In genomic region chr11:126062679-126063509, GRCh38 we compare ENCODE assay signal across 8 cellular contexts. TPM values are rescaled to one million over a fixed set of nuclear protein-coding genes. Genes with fewer than 3 reads are reported as not detected.
A peak's percentile ranks its signal among the peaks of the same experiment; 100 is the strongest.
DNase-seq lines count a peak whose midpoint lies in the region; ATAC-seq and TF ChIP-seq lines count a peak whose summit lies in the region.

Gene CDON, minus strand, starts transcription at chr11:126062866. Its CDS starts 39,390 bp downstream, at chr11:126023476.

- H3K4me3 ChIP-seq in choroid plexus epithelial cell (ENCODE audit: low read depth, low read length): peak within 1 kb of the TSS; percentile 68

- peak; percentile 99 for ATAC-seq in GM19324 (IDR thresholded peaks at IDR 0.05; ENCODE audit: low FRiP score, unreplicated experiment)
- peak; percentile 96 for ATAC-seq in HG03457 (IDR thresholded peaks at IDR 0.05; ENCODE audit: unreplicated experiment)
- peak; percentile 97 for ATAC-seq in activated CD4-positive, alpha-beta T cell treated with anti-CD3 and anti-CD28 coated beads for 36 hours

- H3K36me3 Mint-ChIP-seq in activated CD4-positive, alpha-beta T cell treated with anti-CD3 and anti-CD28 coated beads for 36 hours (ENCODE audit: low read depth): no peaks in the 10 kb centered on the region

- H3K27ac Mint-ChIP-seq in activated CD4-positive, alpha-beta T cell treated with anti-CD3 and anti-CD28 coated beads for 36 hours: peak within 1 kb of the TSS; percentile 94

- no peak for TF ChIP-seq CTCF in choroid plexus epithelial cell (conservative IDR thresholded peaks at IDR 0.05; ENCODE audit: low read depth, low read length)

- peaks cover 5% of the 10 kb centered on the region for H3K4me1 Mint-ChIP-seq in activated CD4-positive, alpha-beta T cell treated with anti-CD3 and anti-CD28 coated beads for 36 hours

- DNase-seq in Ammon's horn (ENCODE audit: low spot score) (peak; percentile 93), NCI-H510A treated with DMSO at 0.1 percent for 48 hours (lab: John Stamatoyannopoulos, UW) (peak; percentile 98), choroid plexus epithelial cell (ENCODE audit: low read depth) (peak; percentile 93)
- DNase-seq in activated CD4-positive, alpha-beta T cell treated with anti-CD3 and anti-CD28 coated beads for 36 hours: peak; percentile 95
- peak; percentile 80 for DNase-seq in stimulated activated CD4-positive, alpha-beta T cell treated with anti-CD3 and anti-CD28 coated beads, Interleukin-1b, Interleukin-23, amount 100 ng/mL, for 1 hour (ENCODE audit: low read depth in 2 of 2)

- H3K4me3 Mint-ChIP-seq in activated CD4-positive, alpha-beta T cell treated with anti-CD3 and anti-CD28 coated beads for 36 hours: peak within 1 kb of the TSS; percentile 74

- CTCF ChIA-PET in activated CD4-positive, alpha-beta T cell treated with anti-CD3 and anti-CD28 coated beads for 36 hours (lab: Charles Lee): interaction anchor here (0.6 to 1.2 kb wide), 3 partner anchors 11 to 418 kb away, joined by 3 to 4 read pairs (median 3); no protein-coding TSS in a partner anchor

- peaks cover 12% of the 10 kb centered on the region for H3K27me3 Mint-ChIP-seq in activated CD4-positive, alpha-beta T cell treated with anti-CD3 and anti-CD28 coated beads for 36 hours

- POLR2A ChIA-PET in activated CD4-positive, alpha-beta T cell treated with anti-CD3 and anti-CD28 coated beads for 36 hours (lab: Charles Lee): interaction anchor here (0.6 kb wide), 1 partner anchor 21 kb away, joined by 5 read pairs; no protein-coding TSS in a partner anchor

- no peaks in the 10 kb centered on the region for H3K9me3 Mint-ChIP-seq in activated CD4-positive, alpha-beta T cell treated with anti-CD3 and anti-CD28 coated beads for 36 hours (ENCODE audit: low read depth)

- H3K27me3 ChIP-seq in layer of hippocampus (ENCODE audit: control insufficient read depth, insufficient read depth, low read length): no peaks in the 10 kb centered on the region

- peak within 1 kb of the TSS; percentile 66 for H3K27ac ChIP-seq in layer of hippocampus (ENCODE audit: low read depth, low read length)

- intact Hi-C loops in activated CD4-positive, alpha-beta T cell treated with anti-CD3 and anti-CD28 coated beads for 36 hours (cut with DNase I, micrococcal nuclease): loop anchor here (1.0 to 10.0 kb wide), 15 partner anchors 21 to 1108 kb away; partner anchors contain the start of genes FAM118B (in 2 of the 2), HYLS1 (in 2 of the 2), RPUSD4 (in 2 of the 2) and CCDC15 (in 1 of the 2)

RNA-seq across cellular contexts. Expression of gene CDON, which starts in this region (rescaled TPM):
- total RNA-seq in activated CD4-positive, alpha-beta T cell treated with anti-CD3 and anti-CD28 coated beads for 36 hours: 1 to 10 TPM; 1.8 to 3.2 TPM

Comparison
In these comparisons a context has a peak if more than half of its experiments do, and no peak if none do; other contexts are left out.
1. Peak in every context shown above with its lines: DNase-seq, ATAC-seq, H3K4me3 ChIP-seq and H3K27ac ChIP-seq.